In genomic region chr11:83681944-83682644, GRCh38 we compare ENCODE assay signal across 17 cellular contexts.
A peak's percentile ranks its signal among the peaks of the same experiment; 100 is the strongest.
DNase-seq lines count a peak whose midpoint lies in the region; ATAC-seq, FAIRE-seq and TF ChIP-seq lines count a peak whose summit lies in the region.
"Had no signal": no experiment of that assay in that cellular context is flagged by ENCODE, and none has a peak within 500 bp of the region (broad histone marks: within the 10 kb centered on the region; RNA-seq: fewer than 3 reads in every experiment).

No MANE protein-coding gene starts in this region.

- no peak for TF ChIP-seq EP300 in H1 (IDR thresholded peaks at IDR 0.05; ENCODE audit: borderline replicate concordance in 1 of 2, low read depth in 2 of 2, low read length in 2 of 2)

- no peak overlapping the region for H4K91ac ChIP-seq in H1 (replicated peaks; ENCODE audit: insufficient read length, low read length)

- WGBS in H1 (ENCODE audit: extremely low coverage in 1 of 2, insufficient coverage in 1 of 2, insufficient read length in 1 of 2, insufficient replicate concordance in 2 of 2, low coverage in 1 of 2, low lambda C conversion rate in 2 of 2, missing lambda C conversion rate in 1 of 2), 2 experiments, result 92% methylated on average over 11 of the region's 11 CpGs; no CpG with 5 or more reads in 1 of the 2 experiments
- WGBS in psoas muscle, 3 donors, result 34 to 43% (median 38%) methylated on average over 11 of the region's 11 CpGs

- no peak overlapping the region for H3K56ac ChIP-seq in H1 (replicated peaks; ENCODE audit: insufficient read length, low read depth, low read length)

- POLR2A ChIA-PET in H1 (lab: Charles Lee; ENCODE audit: partially characterized antibody), result interaction anchor here (0.8 kb wide), 1 partner anchor 43 kb away, joined by 3 read pairs; no protein-coding TSS in a partner anchor

- H3K4me1 ChIP-seq in H1 (replicated peaks in 1 of 4; ENCODE audit: control insufficient read depth in 3 of 4, insufficient read depth in 4 of 4, low read length in 3 of 4), result peaks cover 0 to 9% (median 5%) of the 10 kb centered on the region in 4 experiments; a peak in 3 of 7 replicates
- H3K4me1 ChIP-seq in psoas muscle, result no peaks in the 10 kb centered on the region
- H3K4me1 ChIP-seq: BE2C, HAP-1, SJSA1 had no signal

- no peak overlapping the region for H3K4me3 ChIP-seq in H1 (ENCODE audit: extremely low read depth in 1 of 4, insufficient read depth in 2 of 4, low read depth in 3 of 4, low read length in 4 of 4)
- peak overlapping the region; percentile 14 for H3K4me3 ChIP-seq in psoas muscle
- H3K4me3 ChIP-seq: HAP-1, mucosa of descending colon, SJSA1 had no signal

- H3K9ac ChIP-seq in H1 (replicated peaks in 1 of 4; ENCODE audit: extremely low read depth in 1 of 4, low read depth in 3 of 4, low read length in 3 of 4), result no peak overlapping the region

- no peak overlapping the region for H3K23ac ChIP-seq in H1 (ENCODE audit: insufficient read length)

- H3K4ac ChIP-seq in H1 (replicated peaks; ENCODE audit: insufficient read length, low read depth, low read length), result no peak overlapping the region

- H3K36me3 ChIP-seq in H1 (ENCODE audit: control insufficient read depth in 2 of 4, insufficient read depth in 4 of 4, low read length in 3 of 4), result no peaks in the 10 kb centered on the region
- H3K36me3 ChIP-seq in psoas muscle (ENCODE audit: insufficient read depth in 1 of 2, low read depth in 1 of 2), result no peaks in the 10 kb centered on the region
- H3K36me3 ChIP-seq: BE2C, HAP-1, SJSA1 had no signal

- TF ChIP-seq CTCF in H1 (IDR thresholded peaks at IDR 0.05; ENCODE audit: control extremely low read depth in 1 of 3, insufficient read depth in 1 of 3, low read depth in 1 of 3, low read length in 3 of 3), result no peak
- no peak for TF ChIP-seq CTCF in psoas muscle (IDR thresholded peaks at IDR 0.05)

- no peak overlapping the region for H3K4me2 ChIP-seq in H1 (ENCODE audit: insufficient read depth in 1 of 2, low read depth in 2 of 2, low read length in 2 of 2)

- in situ Hi-C loops in G401 (cut with HindIII; ENCODE audit: low sequenced_read_pairs), result no loop called here

- TF ChIP-seq POLR2A in H1 (IDR thresholded peaks at IDR 0.05; ENCODE audit: control extremely low read depth in 1 of 2, low read depth in 2 of 2, low read length in 2 of 2), result no peak

- no peak overlapping the region for H2BK120ac ChIP-seq in H1 (replicated peaks; ENCODE audit: low read depth, low read length)

- TF ChIP-seq RAD21 in H1 (IDR thresholded peaks at IDR 0.05 in 1 of 2, conservative IDR thresholded peaks at IDR 0.05 in 1 of 2; ENCODE audit: low read depth in 2 of 2, low read length in 2 of 2), result no peak

- H3K79me1 ChIP-seq in H1 (ENCODE audit: low read depth, low read length), result no peaks in the 10 kb centered on the region

- no peak overlapping the region for H2AFZ ChIP-seq in H1 (ENCODE audit: low read length)

- no peak overlapping the region for H2BK20ac ChIP-seq in H1 (ENCODE audit: low read length)

- H2BK12ac ChIP-seq in H1 (ENCODE audit: low read depth, low read length), result no peak overlapping the region

- no peak for ATAC-seq in psoas muscle
- ATAC-seq in HG02870 (IDR thresholded peaks at IDR 0.05; ENCODE audit: unreplicated experiment), result no peak
- no peak for ATAC-seq in GM21515 (IDR thresholded peaks at IDR 0.05; ENCODE audit: unreplicated experiment)
- ATAC-seq: mucosa of descending colon had no signal

- no peak overlapping the region for H3K14ac ChIP-seq in H1 (ENCODE audit: insufficient read length)

- CTCF ChIA-PET in H1 (lab: Charles Lee; ENCODE audit: partially characterized antibody), result interaction anchor here (0.7 to 2.1 kb wide), 7 partner anchors 10 to 580 kb away, joined by 3 to 8 read pairs (median 4); no protein-coding TSS in a partner anchor

- FAIRE-seq in H1 (lab: Jason Lieb, UNC), result no peak
- FAIRE-seq: TTC549 had no signal

- H3K9me3 ChIP-seq in H1 (ENCODE audit: insufficient read depth in 2 of 2, low read depth in 1 of 2, low read length in 1 of 2) (no peaks in the 10 kb centered on the region), psoas muscle (no peaks in the 10 kb centered on the region)
- H3K9me3 ChIP-seq: BE2C, HAP-1, mucosa of descending colon, SJSA1 had no signal

- H4K5ac ChIP-seq in H1 (ENCODE audit: insufficient read length, low read depth, low read length), result no peak overlapping the region

- H3K27me3 ChIP-seq in H1 (replicated peaks in 1 of 4; ENCODE audit: control insufficient read depth in 3 of 4, extremely low read depth in 1 of 4, insufficient read depth in 3 of 4, low read length in 3 of 4) (no peaks in the 10 kb centered on the region), psoas muscle (ENCODE audit: insufficient read depth in 3 of 3, low read length in 2 of 3) (peaks cover 0 to 2% (median 0%) of the 10 kb centered on the region in 3 donors)
- H3K27me3 ChIP-seq: BE2C, SJSA1 had no signal

- no peak overlapping the region for H3K27ac ChIP-seq in H1 (ENCODE audit: low read depth, low read length)
- no peak overlapping the region for H3K27ac ChIP-seq in psoas muscle
- H3K27ac ChIP-seq: SJSA1 had no signal

- DNase-seq in G401 (ENCODE audit: low spot score), result peak; percentile 84
- peak; percentile 47 for DNase-seq in NCI-H345 treated with DMSO at 0.1 percent for 48 hours (lab: John Stamatoyannopoulos, UW; ENCODE audit: unreplicated experiment)
- DNase-seq in H1 (ENCODE audit: low read depth in 1 of 2, low spot score in 2 of 2), result no peak
- no peak for DNase-seq in psoas muscle
- no peak for DNase-seq in SIG-M5 treated with dmso at 0.1 percent for 504 hours (lab: John Stamatoyannopoulos, UW; ENCODE audit: unreplicated experiment)
- no peak for DNase-seq in NCI-H1694 (lab: John Stamatoyannopoulos, UW)
- DNase-seq: activated naive CD4-positive, alpha-beta T cell treated with anti-CD3 and anti-CD28 coated beads, Interleukin-2, amount 10 ng/mL, durations not matched to agents 7 days and 5 days; BE2C; mucosa of descending colon; NCI-H1092; NK-92 treated with Interleukin-12 subunit alpha and Interleukin-12 subunit beta, amount 100 ng/mL, for 24 hours; stimulated activated CD4-positive, alpha-beta T cell treated with anti-CD3 and anti-CD28 coated beads, Interleukin-2, amount 100 ng/mL, for 48 hours had no signal

- H4K8ac ChIP-seq in H1 (ENCODE audit: extremely low read depth, insufficient read depth, low read length), result no peak overlapping the region

- H3K18ac ChIP-seq in H1 (ENCODE audit: extremely low read depth, low read length), result no peak overlapping the region

- no peak overlapping the region for H2BK5ac ChIP-seq in H1 (ENCODE audit: low read depth, low read length)

- H4K20me1 ChIP-seq in H1 (replicated peaks in 1 of 2; ENCODE audit: control insufficient read depth in 1 of 2, insufficient read depth in 2 of 2, low read length in 2 of 2), result no peaks in the 10 kb centered on the region

- intact Hi-C loops in psoas muscle (cut with DNase I), result no loop called here

- H2BK15ac ChIP-seq in H1 (ENCODE audit: low read length), result no peak overlapping the region

- H2AK5ac ChIP-seq in H1 (ENCODE audit: low read depth, low read length), result no peak overlapping the region

- H3K79me2 ChIP-seq in H1 (ENCODE audit: control insufficient read depth in 1 of 2, insufficient read depth in 2 of 2, low read length in 2 of 2), result no peaks in the 10 kb centered on the region

- H3K23me2 ChIP-seq in H1 (ENCODE audit: low read depth, low read length), result no peaks in the 10 kb centered on the region

TF ChIP-seq in H1, 55 proteins besides CTCF, POLR2A, EP300 and RAD21 (continues in another document):
- TF ChIP-seq RNF2 (IDR thresholded peaks at IDR 0.05; ENCODE audit: borderline replicate concordance, low read depth, low read length, missing control alignments, poor library complexity, severe bottlenecking) (no peak), HDAC6 (IDR thresholded peaks at IDR 0.05; ENCODE audit: low read depth, low read length) (no peak), ATF3 (IDR thresholded peaks at IDR 0.05; ENCODE audit: insufficient read depth, low read depth, low read length) (no peak), SP2 (IDR thresholded peaks at IDR 0.05; ENCODE audit: low read length) (no peak), NRF1 (IDR thresholded peaks at IDR 0.05; ENCODE audit: low read depth, low read length) (no peak)

Comparison
In these comparisons a context has a peak if more than half of its experiments do, and no peak if none do; other contexts are left out.
1. DNase-seq: peak in G401 (single experiment) and NCI-H345 treated with DMSO at 0.1 percent for 48 hours (single experiment); none in H1 (0 of 2), psoas muscle (0 of 2), SIG-M5 treated with dmso at 0.1 percent for 504 hours (single experiment) and NCI-H1694 (single experiment).